8 cellular contexts compared by ENCODE assay signal in genomic region chr5:180860273-180860886, GRCh38. TPM values are rescaled to one million over a fixed set of nuclear protein-coding genes. Genes with fewer than 3 reads are reported as not detected.
DNase-seq lines count a peak whose midpoint lies in the region; ATAC-seq and TF ChIP-seq lines count a peak whose summit lies in the region.

No MANE protein-coding gene starts in this region.

- CTCF ChIA-PET in RWPE1 (lab: Yijun Ruan, JAX) = interaction anchor here (0.7 to 1.3 kb wide), 2 partner anchors 8 to 275 kb away, joined by 3 read pairs; no protein-coding TSS in a partner anchor

- in situ Hi-C loops in astrocyte of the spinal cord (cut with HindIII; ENCODE audit: low sequenced_read_pairs) = no loop called here

- ATAC-seq in GM21423 (IDR thresholded peaks at IDR 0.05; ENCODE audit: unreplicated experiment) = peak; percentile 47

- TF ChIP-seq CTCF in RWPE1 (conservative IDR thresholded peaks at IDR 0.05; ENCODE audit: low read depth) (no peak; the same call in 1 of the 2 replicates), astrocyte of the spinal cord (IDR thresholded peaks at IDR 0.05; ENCODE audit: low read depth, low read length) (peak; percentile 8)

- DNase-seq in GDM1 (lab: John Stamatoyannopoulos, UW) (peak; percentile 39), HT1080 (ENCODE audit: low read depth) (peak; percentile 67), RWPE1 (ENCODE audit: low spot score) (peak; percentile 64), astrocyte of the spinal cord (ENCODE audit: low read depth, low spot score) (peak; percentile 18), islet precursor cell (peak; percentile 62), DMS153 treated with DMSO at 0.1 percent for 48 hours (lab: John Stamatoyannopoulos, UW; ENCODE audit: unreplicated experiment) (no peak)
- peak; percentile 40 for DNase-seq in stimulated activated CD4-positive, alpha-beta T cell treated with anti-CD3 and anti-CD28 coated beads, Interleukin-4, amount 100 ng/mL, for 1 hour

- H3K27ac ChIP-seq in RWPE1 = peak overlapping the region; percentile 95

- H3K4me3 ChIP-seq in astrocyte of the spinal cord (ENCODE audit: low read depth, low read length) = peak overlapping the region; percentile 85

- POLR2A ChIA-PET in RWPE1 (lab: Yijun Ruan, JAX; ENCODE audit: low non-redundant PET) = interaction anchor here (0.5 to 0.6 kb wide), 2 partner anchors 48 to 342 kb away, joined by 3 to 4 read pairs; no protein-coding TSS in a partner anchor

RNA-seq across cellular contexts. Expression of gene ZFP62, which starts 0.7 kb away (rescaled TPM):
- total RNA-seq in HT1080 (2014; rRNA removed; shearing (Covaris generic)) = 16.1 and 16.2 TPM in 2 replicates
- 10.5 and 19.5 TPM in 2 replicates for polyA plus RNA-seq in HT1080 (2015; cell fraction: cytosol; rRNA removed)
- 28.6 and 36.8 TPM in 2 replicates for polyA plus RNA-seq in HT1080 (2015; cell fraction: nucleus; rRNA removed)

RNA-seq across cellular contexts. Expression of gene BTNL8, which starts 38.6 kb away (rescaled TPM):
- total RNA-seq in HT1080 (2014; rRNA removed; shearing (Covaris generic)) = 0.18 TPM in 1 of 2 replicates, not detected in the other
- polyA plus RNA-seq in HT1080 (2015; cell fraction: cytosol; rRNA removed) = not detected in 2 replicates
- polyA plus RNA-seq in HT1080 (2015; cell fraction: nucleus; rRNA removed) = not detected in 2 replicates

RNA-seq across cellular contexts. Expression of gene MGAT1, which starts 57.8 kb away (rescaled TPM):
- total RNA-seq in HT1080 (2014; rRNA removed; shearing (Covaris generic)) = 65.3 and 76.2 TPM in 2 replicates
- polyA plus RNA-seq in HT1080 (2015; cell fraction: cytosol; rRNA removed) = 90.5 and 97.9 TPM in 2 replicates
- polyA plus RNA-seq in HT1080 (2015; cell fraction: nucleus; rRNA removed) = 63.8 and 81.4 TPM in 2 replicates
